In genomic region chr19:11373166-11373884, GRCh38 we compare ENCODE assay signal across 1 cellular context.
TF ChIP-seq lines count a peak whose summit lies in the region.

No MANE protein-coding gene starts in this region.

TF ChIP-seq in H1, 55 proteins besides CTCF, POLR2A, EP300 and RAD21:
- TF ChIP-seq KDM5A (IDR thresholded peaks at IDR 0.05; ENCODE audit: low read length) (no peak), SIRT6 (IDR thresholded peaks at IDR 0.05; ENCODE audit: low read length) (no peak), JUND (IDR thresholded peaks at IDR 0.05; ENCODE audit: low read length) (no peak), CREB1 (IDR thresholded peaks at IDR 0.05) (no peak), ATF3 (IDR thresholded peaks at IDR 0.05; ENCODE audit: insufficient read depth, low read depth, low read length) (no peak)
